In the genomic region with DNA sequence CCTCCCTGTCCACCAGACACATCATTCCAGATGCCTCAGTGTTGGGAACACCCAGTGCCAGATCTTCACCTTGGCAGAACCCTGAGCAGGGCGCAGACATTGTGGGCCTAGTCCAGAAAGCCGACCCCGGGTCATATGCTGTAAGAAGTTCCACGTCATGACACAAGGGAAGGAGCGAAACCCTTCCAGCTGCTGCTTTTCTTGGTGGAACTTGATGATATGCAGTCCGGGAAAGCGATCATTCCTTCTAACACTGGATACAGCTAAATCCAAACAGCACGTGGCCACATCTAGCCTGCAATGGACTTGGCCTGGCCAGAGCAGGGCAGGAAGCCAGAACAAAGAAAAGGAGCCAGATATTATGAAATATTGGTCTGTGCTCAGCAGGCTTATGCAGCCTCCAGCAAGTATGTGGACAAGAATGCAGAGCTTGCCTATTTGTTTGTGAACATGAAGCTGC, we compare ENCODE assay signal across 11 cellular contexts. TPM values are rescaled to one million over a fixed set of nuclear protein-coding genes. Genes with fewer than 3 reads are reported as not detected.
DNase-seq lines count a peak whose midpoint lies in the region; ATAC-seq and TF ChIP-seq lines count a peak whose summit lies in the region.
"Had no signal": no experiment of that assay in that cellular context is flagged by ENCODE, and none has a peak within 500 bp of the region (broad histone marks: within the 10 kb centered on the region; RNA-seq: fewer than 3 reads in every experiment).

No MANE protein-coding gene starts in this region.

- DNase-seq in BJ (ENCODE audit: low read depth) (peak; percentile 78), breast epithelium (ENCODE audit: low spot score in 2 of 2) (peak; percentile 77 to 83), right atrium auricular region (ENCODE audit: low spot score) (peak; percentile 94), posterior vena cava (ENCODE audit: low spot score) (peak; percentile 97), DMS79 (lab: John Stamatoyannopoulos, UW) (no peak), activated gamma-delta T cell treated with Interleukin-2 at 50 U/mL for 16 hours (no peak), NCI-H1092 (lab: John Stamatoyannopoulos, UW) (no peak)
- DNase-seq: CD4-positive, CD25-positive, alpha-beta regulatory T cell; foreskin melanocyte; MM.1S had no signal

- TF ChIP-seq CTCF in BJ (IDR thresholded peaks at IDR 0.05; ENCODE audit: insufficient read depth, low read depth, low read length) (no peak), breast epithelium (IDR thresholded peaks at IDR 0.05) (no peak), right atrium auricular region (IDR thresholded peaks at IDR 0.05) (no peak)

- H3K36me3 ChIP-seq in BJ (ENCODE audit: control insufficient read depth, insufficient read depth, low read length) (no peaks in the 10 kb centered on the region), breast epithelium (no peaks in the 10 kb centered on the region), right atrium auricular region (no peaks in the 10 kb centered on the region)

- ATAC-seq in GM19452 (IDR thresholded peaks at IDR 0.05; ENCODE audit: unreplicated experiment) = no peak

- H3K27ac ChIP-seq in breast epithelium (peak overlapping the region; percentile 62 to 90), right atrium auricular region (peak overlapping the region; percentile 46 to 72)

- CTCF ChIA-PET in BJ (lab: Yijun Ruan, JAX) = interaction anchor here (0.6 kb wide), 1 partner anchor 99 kb away, joined by 3 read pairs; no protein-coding TSS in a partner anchor

- H3K4me3 ChIP-seq in BJ (ENCODE audit: low read depth, low read length) (no peak overlapping the region), breast epithelium (peak overlapping the region in 1 of 3 donors; percentile 18), right atrium auricular region (no peak overlapping the region)

- H3K27me3 ChIP-seq in BJ (ENCODE audit: control insufficient read depth, insufficient read depth, low read length) (no peaks in the 10 kb centered on the region; the same call in 1 of the 2 replicates), breast epithelium (no peaks in the 10 kb centered on the region), right atrium auricular region (no peaks in the 10 kb centered on the region)

- no peak for TF ChIP-seq POLR2A in breast epithelium (IDR thresholded peaks at IDR 0.05)

- intact Hi-C loops in breast epithelium (cut with DNase I; ENCODE audit: low total_unique reads) (no loop called here), posterior vena cava (cut with DNase I) (no loop called here)

- H3K9me3 ChIP-seq in breast epithelium (no peaks in the 10 kb centered on the region), right atrium auricular region (no peaks in the 10 kb centered on the region)

- POLR2A ChIA-PET in BJ (lab: Charles Lee) = no interaction called here

- H3K4me1 ChIP-seq in breast epithelium (peaks cover 5 to 7% of the 10 kb centered on the region in 2 donors), right atrium auricular region (peaks cover 0 to 43% of the 10 kb centered on the region in 2 donors)

RNA-seq across cellular contexts. Expression of a gene that starts 22.0 kb away (rescaled TPM):
- polyA plus RNA-seq in BJ (2011; rRNA removed) = 0.38 and 0.78 TPM in 2 replicates
- 0.31 and 1.4 TPM in 2 replicates for polyA minus RNA-seq in BJ (2011; rRNA and poly(A)+ RNA removed)
- total RNA-seq in breast epithelium (10 to 100 TPM; 10.1 to 22.6 (median 20.5) TPM), right atrium auricular region (1 to 10 TPM; 1.5 to 2.1 TPM), posterior vena cava (10 to 100 TPM; 35.0 to 80.1 TPM)
- total RNA-seq: CD4-positive, CD25-positive, alpha-beta regulatory T cell had no signal
- polyA plus RNA-seq: CD4-positive, CD25-positive, alpha-beta regulatory T cell had no signal

Comparison
In these comparisons a context has a peak if more than half of its experiments do, and no peak if none do; other contexts are left out.
1. DNase-seq: peak in BJ (single experiment), breast epithelium (2 of 2), right atrium auricular region (single experiment) and posterior vena cava (single experiment); none in DMS79 (single experiment), activated gamma-delta T cell treated with Interleukin-2 at 50 U/mL for 16 hours (single experiment) and NCI-H1092 (single experiment).